Comparison of ENCODE assay signal across 1 cellular context in the genomic region with DNA sequence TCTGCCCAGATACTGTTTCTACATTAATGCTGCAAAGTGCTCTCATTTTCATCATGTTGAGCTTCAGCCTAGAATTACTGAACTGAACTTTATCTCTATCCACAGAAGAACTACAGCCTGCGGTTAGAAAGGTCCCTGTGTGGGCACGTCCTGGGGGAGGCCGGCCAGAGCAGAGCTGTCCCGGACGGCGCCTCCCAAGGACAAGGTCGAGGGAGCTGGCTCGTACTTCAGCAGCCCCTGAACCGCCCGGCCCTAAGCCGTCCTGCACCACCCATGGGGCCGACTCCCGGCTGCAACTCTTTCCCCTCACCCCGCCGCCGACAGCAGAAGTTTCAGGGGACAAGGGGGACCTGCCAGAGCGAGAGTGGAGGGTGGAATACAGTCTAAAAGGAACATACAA. TPM values are rescaled to one million over a fixed set of nuclear protein-coding genes. Genes with fewer than 3 reads are reported as not detected.
"Had no signal": no experiment of that assay in that cellular context is flagged by ENCODE, and none has a peak within 500 bp of the region (broad histone marks: within the 10 kb centered on the region; RNA-seq: fewer than 3 reads in every experiment).

No MANE protein-coding gene starts in this region.

RNA-seq across cellular contexts. Expression of gene ACTR3C, which starts 54.5 kb away (rescaled TPM):
- polyA plus RNA-seq: neural cell had no signal
